In genomic region chr12:69225251-69225910, GRCh38 we compare ENCODE assay signal across 13 cellular contexts. TPM values are rescaled to one million over a fixed set of nuclear protein-coding genes. Genes with fewer than 3 reads are reported as not detected.
A peak's percentile ranks its signal among the peaks of the same experiment; 100 is the strongest.
DNase-seq lines count a peak whose midpoint lies in the region; ATAC-seq and TF ChIP-seq lines count a peak whose summit lies in the region.
"Had no signal": no experiment of that assay in that cellular context is flagged by ENCODE, and none has a peak within 500 bp of the region (broad histone marks: within the 10 kb centered on the region; RNA-seq: fewer than 3 reads in every experiment).

No MANE protein-coding gene starts in this region.

- DNase-seq in EH (ENCODE audit: low read depth) (peak; percentile 12), dermis blood vessel endothelial cell (peak; percentile 13), iris pigment epithelial cell (ENCODE audit: low read depth) (peak; percentile 10), osteoblast (ENCODE audit: insufficient read length, low spot score, missing footprints) (no peak), chondrocyte (ENCODE audit: low spot score) (no peak), hypothalamus (lab: John Stamatoyannopoulos, UW) (no peak)
- DNase-seq: BE2C; CD4-positive, alpha-beta memory T cell had no signal

- TF ChIP-seq CTCF in osteoblast (IDR thresholded peaks at IDR 0.05; ENCODE audit: extremely low read depth, low read depth, low read length) (no peak), gastroesophageal sphincter (IDR thresholded peaks at IDR 0.05) (no peak), chondrocyte (IDR thresholded peaks at IDR 0.05) (no peak)

- no peak for ATAC-seq in gastroesophageal sphincter
- ATAC-seq: GM12878 had no signal

- peaks cover 3% of the 10 kb centered on the region for H3K27me3 Mint-ChIP-seq in chondrocyte (ENCODE audit: low read depth)

- H3K36me3 ChIP-seq in osteoblast (ENCODE audit: insufficient read depth, low read length) (no peaks in the 10 kb centered on the region), gastroesophageal sphincter (no peaks in the 10 kb centered on the region)
- H3K36me3 ChIP-seq: BE2C, HAP-1 had no signal

- H2AFZ ChIP-seq in osteoblast (ENCODE audit: low read length) = peak overlapping the region; percentile 4

- no peaks in the 10 kb centered on the region for H4K20me1 ChIP-seq in osteoblast (ENCODE audit: insufficient read depth, low read length)

- no peak overlapping the region for H3K27ac Mint-ChIP-seq in chondrocyte (ENCODE audit: unreplicated experiment)
- H3K27ac Mint-ChIP-seq: CD4-positive, alpha-beta memory T cell; IgD-negative memory B cell had no signal

- no peak for TF ChIP-seq POLR2A in gastroesophageal sphincter (IDR thresholded peaks at IDR 0.05)

- H3K4me3 ChIP-seq in osteoblast (ENCODE audit: insufficient read depth, low read length) (no peak overlapping the region), gastroesophageal sphincter (no peak overlapping the region)
- H3K4me3 ChIP-seq: GM12878, HAP-1 had no signal

- no peaks in the 10 kb centered on the region for H3K4me1 Mint-ChIP-seq in chondrocyte (ENCODE audit: low read depth)
- H3K4me1 Mint-ChIP-seq: CD4-positive, alpha-beta memory T cell had no signal

- H3K4me3 Mint-ChIP-seq in chondrocyte (ENCODE audit: unreplicated experiment) = no peak overlapping the region
- H3K4me3 Mint-ChIP-seq: CD4-positive, alpha-beta memory T cell; IgD-negative memory B cell had no signal

- H3K27ac ChIP-seq in osteoblast (ENCODE audit: low read depth, low read length) (no peak overlapping the region), gastroesophageal sphincter (no peak overlapping the region)
- H3K27ac ChIP-seq: C4-2B had no signal

- H3K9me3 ChIP-seq in osteoblast (ENCODE audit: low read depth, low read length) (no peaks in the 10 kb centered on the region), gastroesophageal sphincter (no peaks in the 10 kb centered on the region)
- H3K9me3 ChIP-seq: BE2C, HAP-1 had no signal

- WGBS in gastroesophageal sphincter (ENCODE audit: low coverage in 1 of 2), 2 donors = 86 to 100% methylated on average over 1 of the region's 1 CpG

- peaks cover 11% of the 10 kb centered on the region for H3K9me3 Mint-ChIP-seq in chondrocyte (ENCODE audit: low read depth)
- H3K9me3 Mint-ChIP-seq: IgD-negative memory B cell had no signal

- no peak overlapping the region for H3K4me2 ChIP-seq in osteoblast (ENCODE audit: insufficient read depth, low read length)

- no peak for TF ChIP-seq EP300 in gastroesophageal sphincter (IDR thresholded peaks at IDR 0.05)

- H3K36me3 Mint-ChIP-seq in chondrocyte (ENCODE audit: low read depth) = peaks cover 2% of the 10 kb centered on the region
- H3K36me3 Mint-ChIP-seq: CD4-positive, alpha-beta memory T cell; IgD-negative memory B cell had no signal

- H3K4me1 ChIP-seq in osteoblast (ENCODE audit: insufficient read depth, low read length) (no peaks in the 10 kb centered on the region), gastroesophageal sphincter (no peaks in the 10 kb centered on the region)
- H3K4me1 ChIP-seq: BE2C, HAP-1 had no signal

- no peaks in the 10 kb centered on the region for H3K79me2 ChIP-seq in osteoblast (ENCODE audit: insufficient read depth, low read length)

- H3K27me3 ChIP-seq in osteoblast (ENCODE audit: insufficient read depth, low read length) = peaks cover 10% of the 10 kb centered on the region
- no peaks in the 10 kb centered on the region for H3K27me3 ChIP-seq in gastroesophageal sphincter

RNA-seq across cellular contexts. Expression of gene CPSF6, which starts 14.0 kb away (rescaled TPM):
- total RNA-seq in dermis blood vessel endothelial cell (15.1 and 21.9 TPM in 2 replicates), osteoblast (23.9 and 24.5 TPM in 2 replicates), gastroesophageal sphincter (10 to 100 TPM; 25.8 to 41.1 (median 29.9) TPM), chondrocyte (50.3 to 55.9 TPM (median 51.6 TPM) in 3 replicates)

Comparison
In these comparisons a context has a peak if more than half of its experiments do, and no peak if none do; other contexts are left out.
1. DNase-seq: peak in EH (single experiment), dermis blood vessel endothelial cell (single experiment) and iris pigment epithelial cell (single experiment); none in osteoblast (single experiment), chondrocyte (single experiment) and hypothalamus (0 of 51).